ENCODE assay signal across 2 cellular contexts in the genomic region with DNA sequence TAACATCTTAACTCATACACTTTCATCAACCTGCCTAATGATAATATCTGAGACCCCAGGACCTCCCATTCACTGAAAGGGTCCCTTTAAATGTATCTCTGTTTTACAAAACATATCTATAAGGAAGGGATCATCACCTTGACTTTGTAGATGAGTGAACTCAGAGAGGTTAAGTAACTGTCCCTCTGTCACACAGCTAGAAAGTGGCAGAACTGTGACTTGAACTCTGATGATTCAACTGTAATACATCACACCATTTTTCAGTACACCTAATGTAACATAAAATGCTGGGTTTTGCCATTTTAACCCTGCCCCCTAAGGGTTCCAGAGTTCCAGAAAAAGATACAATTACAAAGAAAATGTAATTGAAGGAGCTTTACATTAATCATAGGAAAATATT.
A peak's percentile ranks its signal among the peaks of the same experiment; 100 is the strongest.
TF ChIP-seq lines count a peak whose summit lies in the region.

No MANE protein-coding gene starts in this region.

TF ChIP-seq in HEK293, 187 proteins besides CTCF, POLR2A, EP300 and RAD21:
- TF ChIP-seq, protein P1, sequence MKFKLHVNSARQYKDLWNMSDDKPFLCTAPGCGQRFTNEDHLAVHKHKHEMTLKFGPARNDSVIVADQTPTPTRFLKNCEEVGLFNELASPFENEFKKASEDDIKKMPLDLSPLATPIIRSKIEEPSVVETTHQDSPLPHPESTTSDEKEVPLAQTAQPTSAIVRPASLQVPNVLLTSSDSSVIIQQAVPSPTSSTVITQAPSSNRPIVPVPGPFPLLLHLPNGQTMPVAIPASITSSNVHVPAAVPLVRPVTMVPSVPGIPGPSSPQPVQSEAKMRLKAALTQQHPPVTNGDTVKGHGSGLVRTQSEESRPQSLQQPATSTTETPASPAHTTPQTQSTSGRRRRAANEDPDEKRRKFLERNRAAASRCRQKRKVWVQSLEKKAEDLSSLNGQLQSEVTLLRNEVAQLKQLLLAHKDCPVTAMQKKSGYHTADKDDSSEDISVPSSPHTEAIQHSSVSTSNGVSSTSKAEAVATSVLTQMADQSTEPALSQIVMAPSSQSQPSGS (tag by site-specific recombination; IDR thresholded peaks at IDR 0.05; ENCODE audit: low read depth), result no peak
- TF ChIP-seq, protein P2, sequence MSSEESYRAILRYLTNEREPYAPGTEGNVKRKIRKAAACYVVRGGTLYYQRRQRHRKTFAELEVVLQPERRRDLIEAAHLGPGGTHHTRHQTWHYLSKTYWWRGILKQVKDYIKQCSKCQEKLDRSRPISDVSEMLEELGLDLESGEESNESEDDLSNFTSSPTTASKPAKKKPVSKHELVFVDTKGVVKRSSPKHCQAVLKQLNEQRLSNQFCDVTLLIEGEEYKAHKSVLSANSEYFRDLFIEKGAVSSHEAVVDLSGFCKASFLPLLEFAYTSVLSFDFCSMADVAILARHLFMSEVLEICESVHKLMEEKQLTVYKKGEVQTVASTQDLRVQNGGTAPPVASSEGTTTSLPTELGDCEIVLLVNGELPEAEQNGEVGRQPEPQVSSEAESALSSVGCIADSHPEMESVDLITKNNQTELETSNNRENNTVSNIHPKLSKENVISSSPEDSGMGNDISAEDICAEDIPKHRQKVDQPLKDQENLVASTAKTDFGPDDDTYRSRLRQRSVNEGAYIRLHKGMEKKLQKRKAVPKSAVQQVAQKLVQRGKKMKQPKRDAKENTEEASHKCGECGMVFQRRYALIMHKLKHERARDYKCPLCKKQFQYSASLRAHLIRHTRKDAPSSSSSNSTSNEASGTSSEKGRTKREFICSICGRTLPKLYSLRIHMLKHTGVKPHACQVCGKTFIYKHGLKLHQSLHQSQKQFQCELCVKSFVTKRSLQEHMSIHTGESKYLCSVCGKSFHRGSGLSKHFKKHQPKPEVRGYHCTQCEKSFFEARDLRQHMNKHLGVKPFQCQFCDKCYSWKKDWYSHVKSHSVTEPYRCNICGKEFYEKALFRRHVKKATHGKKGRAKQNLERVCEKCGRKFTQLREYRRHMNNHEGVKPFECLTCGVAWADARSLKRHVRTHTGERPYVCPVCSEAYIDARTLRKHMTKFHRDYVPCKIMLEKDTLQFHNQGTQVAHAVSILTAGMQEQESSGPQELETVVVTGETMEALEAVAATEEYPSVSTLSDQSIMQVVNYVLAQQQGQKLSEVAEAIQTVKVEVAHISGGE (tag by site-specific recombination; conservative IDR thresholded peaks at IDR 0.05; ENCODE audit: low read depth), result no peak
- peak; percentile 61; the same call in 1 of the 2 replicates for TF ChIP-seq ZNF768 (tag by site-specific recombination; IDR thresholded peaks at IDR 0.05)
- no peak for TF ChIP-seq ZNF335 (tag by site-specific recombination; conservative IDR thresholded peaks at IDR 0.05)
- no peak for TF ChIP-seq ZNF202 (tag by site-specific recombination; IDR thresholded peaks at IDR 0.05; ENCODE audit: borderline replicate concordance)

TF ChIP-seq in K562, 482 proteins besides CTCF, POLR2A, EP300 and RAD21 (continued from another document):
- TF ChIP-seq ZBTB17 (CRISPR knock-in tag; IDR thresholded peaks at IDR 0.05), result no peak
- TF ChIP-seq CAMTA2 (CRISPR knock-in tag; conservative IDR thresholded peaks at IDR 0.05), result no peak
- TF ChIP-seq, protein P3, sequence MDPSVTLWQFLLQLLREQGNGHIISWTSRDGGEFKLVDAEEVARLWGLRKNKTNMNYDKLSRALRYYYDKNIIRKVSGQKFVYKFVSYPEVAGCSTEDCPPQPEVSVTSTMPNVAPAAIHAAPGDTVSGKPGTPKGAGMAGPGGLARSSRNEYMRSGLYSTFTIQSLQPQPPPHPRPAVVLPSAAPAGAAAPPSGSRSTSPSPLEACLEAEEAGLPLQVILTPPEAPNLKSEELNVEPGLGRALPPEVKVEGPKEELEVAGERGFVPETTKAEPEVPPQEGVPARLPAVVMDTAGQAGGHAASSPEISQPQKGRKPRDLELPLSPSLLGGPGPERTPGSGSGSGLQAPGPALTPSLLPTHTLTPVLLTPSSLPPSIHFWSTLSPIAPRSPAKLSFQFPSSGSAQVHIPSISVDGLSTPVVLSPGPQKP (CRISPR knock-in tag; IDR thresholded peaks at IDR 0.05), result no peak
- no peak for TF ChIP-seq PCBP1 (IDR thresholded peaks at IDR 0.05; ENCODE audit: low read depth, low read length, poor library complexity, severe bottlenecking)
- no peak for TF ChIP-seq RB1 (IDR thresholded peaks at IDR 0.05; ENCODE audit: low read depth)
- TF ChIP-seq MYNN (IDR thresholded peaks at IDR 0.05), result no peak
- no peak for TF ChIP-seq MYNN (CRISPR knock-in tag; IDR thresholded peaks at IDR 0.05)
- TF ChIP-seq RCOR1 (IDR thresholded peaks at IDR 0.05; ENCODE audit: borderline replicate concordance in 1 of 2, low read depth in 2 of 2, low read length in 2 of 2), result 0 out of 4 replicates have a peak, but pooled peaks of 1 of the 2 experiments have one; percentile 30
- no peak for TF ChIP-seq NCOA1 (IDR thresholded peaks at IDR 0.05; ENCODE audit: low read depth)
- peak; percentile 73 for TF ChIP-seq ZFP36 (IDR thresholded peaks at IDR 0.05; ENCODE audit: low read depth, low read length, partially characterized antibody)
- TF ChIP-seq ADNP (tag; IDR thresholded peaks at IDR 0.05), result peak; percentile 61; the same call in 1 of the 2 replicates
- no peak for TF ChIP-seq ZEB2 (IDR thresholded peaks at IDR 0.05)
- TF ChIP-seq, protein P4, sequence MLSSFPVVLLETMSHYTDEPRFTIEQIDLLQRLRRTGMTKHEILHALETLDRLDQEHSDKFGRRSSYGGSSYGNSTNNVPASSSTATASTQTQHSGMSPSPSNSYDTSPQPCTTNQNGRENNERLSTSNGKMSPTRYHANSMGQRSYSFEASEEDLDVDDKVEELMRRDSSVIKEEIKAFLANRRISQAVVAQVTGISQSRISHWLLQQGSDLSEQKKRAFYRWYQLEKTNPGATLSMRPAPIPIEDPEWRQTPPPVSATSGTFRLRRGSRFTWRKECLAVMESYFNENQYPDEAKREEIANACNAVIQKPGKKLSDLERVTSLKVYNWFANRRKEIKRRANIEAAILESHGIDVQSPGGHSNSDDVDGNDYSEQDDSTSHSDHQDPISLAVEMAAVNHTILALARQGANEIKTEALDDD (IDR thresholded peaks at IDR 0.05), result no peak
- TF ChIP-seq ZNF778 (CRISPR knock-in tag; IDR thresholded peaks at IDR 0.05), result no peak
- TF ChIP-seq BCOR (IDR thresholded peaks at IDR 0.05), result peak; percentile 89
- 0 out of 2 replicates have a peak, but pooled peaks have one; percentile 43 for TF ChIP-seq HDAC2 (IDR thresholded peaks at IDR 0.05)
- TF ChIP-seq ZNF589 (CRISPR knock-in tag; IDR thresholded peaks at IDR 0.05; ENCODE audit: low read depth), result no peak
- no peak for TF ChIP-seq FOXA3 (CRISPR knock-in tag; conservative IDR thresholded peaks at IDR 0.05 in 1 of 2, IDR thresholded peaks at IDR 0.05 in 1 of 2)
- TF ChIP-seq, protein P5, sequence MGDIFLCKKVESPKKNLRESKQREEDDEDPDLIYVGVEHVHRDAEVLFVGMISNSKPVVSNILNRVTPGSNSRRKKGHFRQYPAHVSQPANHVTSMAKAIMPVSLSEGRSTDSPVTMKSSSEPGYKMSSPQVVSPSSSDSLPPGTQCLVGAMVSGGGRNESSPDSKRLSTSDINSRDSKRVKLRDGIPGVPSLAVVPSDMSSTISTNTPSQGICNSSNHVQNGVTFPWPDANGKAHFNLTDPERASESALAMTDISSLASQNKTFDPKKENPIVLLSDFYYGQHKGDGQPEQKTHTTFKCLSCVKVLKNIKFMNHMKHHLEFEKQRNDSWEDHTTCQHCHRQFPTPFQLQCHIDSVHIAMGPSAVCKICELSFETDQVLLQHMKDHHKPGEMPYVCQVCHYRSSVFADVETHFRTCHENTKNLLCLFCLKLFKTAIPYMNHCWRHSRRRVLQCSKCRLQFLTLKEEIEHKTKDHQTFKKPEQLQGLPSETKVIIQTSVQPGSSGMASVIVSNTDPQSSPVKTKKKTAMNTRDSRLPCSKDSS (IDR thresholded peaks at IDR 0.05; ENCODE audit: low read depth, partially characterized antibody), result no peak
- TF ChIP-seq, protein P6, sequence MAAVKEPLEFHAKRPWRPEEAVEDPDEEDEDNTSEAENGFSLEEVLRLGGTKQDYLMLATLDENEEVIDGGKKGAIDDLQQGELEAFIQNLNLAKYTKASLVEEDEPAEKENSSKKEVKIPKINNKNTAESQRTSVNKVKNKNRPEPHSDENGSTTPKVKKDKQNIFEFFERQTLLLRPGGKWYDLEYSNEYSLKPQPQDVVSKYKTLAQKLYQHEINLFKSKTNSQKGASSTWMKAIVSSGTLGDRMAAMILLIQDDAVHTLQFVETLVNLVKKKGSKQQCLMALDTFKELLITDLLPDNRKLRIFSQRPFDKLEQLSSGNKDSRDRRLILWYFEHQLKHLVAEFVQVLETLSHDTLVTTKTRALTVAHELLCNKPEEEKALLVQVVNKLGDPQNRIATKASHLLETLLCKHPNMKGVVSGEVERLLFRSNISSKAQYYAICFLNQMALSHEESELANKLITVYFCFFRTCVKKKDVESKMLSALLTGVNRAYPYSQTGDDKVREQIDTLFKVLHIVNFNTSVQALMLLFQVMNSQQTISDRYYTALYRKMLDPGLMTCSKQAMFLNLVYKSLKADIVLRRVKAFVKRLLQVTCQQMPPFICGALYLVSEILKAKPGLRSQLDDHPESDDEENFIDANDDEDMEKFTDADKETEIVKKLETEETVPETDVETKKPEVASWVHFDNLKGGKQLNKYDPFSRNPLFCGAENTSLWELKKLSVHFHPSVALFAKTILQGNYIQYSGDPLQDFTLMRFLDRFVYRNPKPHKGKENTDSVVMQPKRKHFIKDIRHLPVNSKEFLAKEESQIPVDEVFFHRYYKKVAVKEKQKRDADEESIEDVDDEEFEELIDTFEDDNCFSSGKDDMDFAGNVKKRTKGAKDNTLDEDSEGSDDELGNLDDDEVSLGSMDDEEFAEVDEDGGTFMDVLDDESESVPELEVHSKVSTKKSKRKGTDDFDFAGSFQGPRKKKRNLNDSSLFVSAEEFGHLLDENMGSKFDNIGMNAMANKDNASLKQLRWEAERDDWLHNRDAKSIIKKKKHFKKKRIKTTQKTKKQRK (IDR thresholded peaks at IDR 0.05; ENCODE audit: borderline replicate concordance, low read depth, low read length), result no peak
- TF ChIP-seq, protein P7, sequence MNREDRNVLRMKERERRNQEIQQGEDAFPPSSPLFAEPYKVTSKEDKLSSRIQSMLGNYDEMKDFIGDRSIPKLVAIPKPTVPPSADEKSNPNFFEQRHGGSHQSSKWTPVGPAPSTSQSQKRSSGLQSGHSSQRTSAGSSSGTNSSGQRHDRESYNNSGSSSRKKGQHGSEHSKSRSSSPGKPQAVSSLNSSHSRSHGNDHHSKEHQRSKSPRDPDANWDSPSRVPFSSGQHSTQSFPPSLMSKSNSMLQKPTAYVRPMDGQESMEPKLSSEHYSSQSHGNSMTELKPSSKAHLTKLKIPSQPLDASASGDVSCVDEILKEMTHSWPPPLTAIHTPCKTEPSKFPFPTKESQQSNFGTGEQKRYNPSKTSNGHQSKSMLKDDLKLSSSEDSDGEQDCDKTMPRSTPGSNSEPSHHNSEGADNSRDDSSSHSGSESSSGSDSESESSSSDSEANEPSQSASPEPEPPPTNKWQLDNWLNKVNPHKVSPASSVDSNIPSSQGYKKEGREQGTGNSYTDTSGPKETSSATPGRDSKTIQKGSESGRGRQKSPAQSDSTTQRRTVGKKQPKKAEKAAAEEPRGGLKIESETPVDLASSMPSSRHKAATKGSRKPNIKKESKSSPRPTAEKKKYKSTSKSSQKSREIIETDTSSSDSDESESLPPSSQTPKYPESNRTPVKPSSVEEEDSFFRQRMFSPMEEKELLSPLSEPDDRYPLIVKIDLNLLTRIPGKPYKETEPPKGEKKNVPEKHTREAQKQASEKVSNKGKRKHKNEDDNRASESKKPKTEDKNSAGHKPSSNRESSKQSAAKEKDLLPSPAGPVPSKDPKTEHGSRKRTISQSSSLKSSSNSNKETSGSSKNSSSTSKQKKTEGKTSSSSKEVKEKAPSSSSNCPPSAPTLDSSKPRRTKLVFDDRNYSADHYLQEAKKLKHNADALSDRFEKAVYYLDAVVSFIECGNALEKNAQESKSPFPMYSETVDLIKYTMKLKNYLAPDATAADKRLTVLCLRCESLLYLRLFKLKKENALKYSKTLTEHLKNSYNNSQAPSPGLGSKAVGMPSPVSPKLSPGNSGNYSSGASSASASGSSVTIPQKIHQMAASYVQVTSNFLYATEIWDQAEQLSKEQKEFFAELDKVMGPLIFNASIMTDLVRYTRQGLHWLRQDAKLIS (CRISPR knock-in tag; IDR thresholded peaks at IDR 0.05), result no peak
- no peak for TF ChIP-seq FUS (optimal IDR thresholded peaks at IDR 0.05; ENCODE audit: low read depth, low read length)
